In genomic region chr7:36086571-36086970, GRCh38 we compare ENCODE assay signal across 22 cellular contexts.
"Had no signal": no experiment of that assay in that cellular context is flagged by ENCODE, and none has a peak within 500 bp of the region (broad histone marks: within the 10 kb centered on the region; RNA-seq: fewer than 3 reads in every experiment).

No MANE protein-coding gene starts in this region.

- ATAC-seq: HepG2, K562, Right ventricle myocardium inferior, SK-N-SH treated with all-trans-retinoic acid at 6 μM for 48 hours had no signal

- H3K4me1 ChIP-seq: Peyer's patch, SJCRH30 had no signal

- H3K9ac ChIP-seq: KMS-11 had no signal

- H3K4me3 Mint-ChIP-seq: IgD-negative memory B cell had no signal

- H3K9me3 ChIP-seq: SJCRH30 had no signal

- H3K27ac ChIP-seq: KMS-11, Peyer's patch, SJCRH30 had no signal

- H3K27me3 ChIP-seq: Peyer's patch had no signal

- H3K4me3 ChIP-seq: K562, Peyer's patch, SJCRH30 had no signal

- H3K36me3 Mint-ChIP-seq: IgD-negative memory B cell had no signal

- H3K36me3 ChIP-seq: Peyer's patch, SJCRH30 had no signal

- H3K27ac Mint-ChIP-seq: IgD-negative memory B cell had no signal

- DNase-seq: Kasumi-1, MM.1S, NCI-H1092 treated with DMSO at 0.1 percent for 48 hours, NCI-H1436, NCI-H187, NCI-H2029, NCI-H2081 treated with DMSO at 0.1 percent for 48 hours, NCI-H2171, NCI-H226, NCI-H446, NCI-H510A, NCI-H524 treated with DMSO at 0.1 percent for 48 hours, NCI-H774, Peyer's patch, SHP77 treated with DMSO at 0.1 percent for 48 hours, SJCRH30 had no signal
